Comparison of ENCODE assay signal across 8 cellular contexts in genomic region chr19:3369337-3370213, GRCh38. TPM values are rescaled to one million over a fixed set of nuclear protein-coding genes. Genes with fewer than 3 reads are reported as not detected.
DNase-seq lines count a peak whose midpoint lies in the region; ATAC-seq and TF ChIP-seq lines count a peak whose summit lies in the region.

No MANE protein-coding gene starts in this region.

- in situ Hi-C loops in astrocyte of the spinal cord (cut with HindIII; ENCODE audit: low sequenced_read_pairs) = no loop called here

- H3K4me3 ChIP-seq in AG04449 (ENCODE audit: low read depth, low read length) (peak overlapping the region; percentile 81), HEK293 (ENCODE audit: low read depth, low read length) (no peak overlapping the region), astrocyte of the spinal cord (ENCODE audit: low read depth, low read length) (peak overlapping the region; percentile 79)

- peak overlapping the region in 2 of 6 donors; percentile 18 to 31 for H3K27ac Mint-ChIP-seq in immature natural killer cell

- CTCF ChIA-PET in AG04449 (lab: Yijun Ruan, JAX) (interaction anchor here (1.2 to 1.5 kb wide), 3 partner anchors 27 to 103 kb away, joined by 3 to 5 read pairs (median 4); no protein-coding TSS in a partner anchor), HEK293 (lab: Yijun Ruan, JAX) (interaction anchor here (0.6 to 0.7 kb wide), 3 partner anchors 60 to 223 kb away, joined by 3 to 4 read pairs (median 3); no protein-coding TSS in a partner anchor)

- H3K27ac ChIP-seq in HEK293 (ENCODE audit: extremely low read depth, low read depth, low read length) = no peak overlapping the region

- peaks cover 4 to 7% (median 4%) of the 10 kb centered on the region in 3 donors for H3K27me3 Mint-ChIP-seq in immature natural killer cell (ENCODE audit: low read depth in 3 of 3)

- no peaks in the 10 kb centered on the region; the same call in 1 of the 2 replicates for H3K4me1 ChIP-seq in HEK293 (ENCODE audit: control insufficient read depth, insufficient read depth, low read length)

- peaks cover 0 to 3% of the 10 kb centered on the region in 2 experiments; a peak in 1 of 3 replicates for H3K36me3 ChIP-seq in HEK293 (ENCODE audit: control insufficient read depth in 2 of 2, insufficient read depth in 1 of 2, low read length in 2 of 2)

- no peak for TF ChIP-seq CTCF in AG04449 (IDR thresholded peaks at IDR 0.05; ENCODE audit: insufficient read depth, low read length, missing control alignments)
- no peak for TF ChIP-seq CTCF in HEK293 (tag by site-specific recombination; IDR thresholded peaks at IDR 0.05)
- TF ChIP-seq CTCF in astrocyte of the spinal cord (IDR thresholded peaks at IDR 0.05; ENCODE audit: low read depth, low read length) = no peak

- H3K4me3 Mint-ChIP-seq in immature natural killer cell = peak overlapping the region in 4 of 5 donors; percentile 57 to 71 (median 64)

- H3K4me1 Mint-ChIP-seq in immature natural killer cell = peaks cover 8 to 25% of the 10 kb centered on the region in 2 donors

- POLR2A ChIA-PET in AG04449 (lab: Yijun Ruan, JAX) (interaction anchor here (0.5 to 0.8 kb wide), 2 partner anchors 9 to 81 kb away, joined by 3 read pairs; no protein-coding TSS in a partner anchor), HEK293 (lab: Yijun Ruan, JAX) (interaction anchor here (0.6 kb wide), 1 partner anchor 104 kb away, joined by 3 read pairs; no protein-coding TSS in a partner anchor)

- ATAC-seq in stimulated activated naive CD8-positive, alpha-beta T cell treated with anti-CD3 and anti-CD28 coated beads, Interleukin-15, Interleukin-2, amounts not matched to agents 100 U/mL and 50 U/mL, for 24 hours = peak; percentile 41
- ATAC-seq in HG03565 (IDR thresholded peaks at IDR 0.05; ENCODE audit: unreplicated experiment) = no peak
- ATAC-seq in HG03025 (IDR thresholded peaks at IDR 0.05; ENCODE audit: low FRiP score, unreplicated experiment) = no peak
- no peak for ATAC-seq in HG02610 (IDR thresholded peaks at IDR 0.05; ENCODE audit: unreplicated experiment)

- DNase-seq in AG04449 (ENCODE audit: low read depth, low spot score) (no peak), astrocyte of the spinal cord (ENCODE audit: low read depth, low spot score) (peak; percentile 73), immature natural killer cell (no peak)
- peak; percentile 36 for DNase-seq in stimulated activated naive CD8-positive, alpha-beta T cell treated with anti-CD3 and anti-CD28 coated beads, Interleukin-15, Interleukin-2, amounts not matched to agents 100 U/mL and 50 U/mL, for 24 hours

- H3K36me3 Mint-ChIP-seq in immature natural killer cell = peaks cover 0 to 5% (median 0%) of the 10 kb centered on the region in 3 donors

- no peaks in the 10 kb centered on the region for H3K9me3 Mint-ChIP-seq in immature natural killer cell

- no peaks in the 10 kb centered on the region for H3K9me3 ChIP-seq in HEK293 (ENCODE audit: control insufficient read depth, insufficient read depth, low read depth, low read length)

TF ChIP-seq in HEK293, 187 proteins besides CTCF, POLR2A, EP300 and RAD21:
- TF ChIP-seq IKZF3 (tag by site-specific recombination; IDR thresholded peaks at IDR 0.05) (peak; percentile 54; the same call in 1 of the 2 replicates), OVOL3 (tag by site-specific recombination; IDR thresholded peaks at IDR 0.05) (no peak), ZNF449 (tag by site-specific recombination; IDR thresholded peaks at IDR 0.05) (peak; percentile 67), HIC1 (tag by site-specific recombination; IDR thresholded peaks at IDR 0.05) (peak; percentile 71), ZNF416 (tag by site-specific recombination; IDR thresholded peaks at IDR 0.05) (no peak), PRDM1 (tag by site-specific recombination; IDR thresholded peaks at IDR 0.05) (peak; percentile 4; the same call in 1 of the 2 replicates), GLIS2 (tag by site-specific recombination; IDR thresholded peaks at IDR 0.05) (peak; percentile 45; the same call in 1 of the 2 replicates), ZNF596 (tag by site-specific recombination; IDR thresholded peaks at IDR 0.05) (peak; percentile 70; the same call in 1 of the 2 replicates), SP2 (tag by site-specific recombination; IDR thresholded peaks at IDR 0.05) (0 out of 2 replicates have a peak, but pooled peaks have one; percentile 7), ZNF837 (tag by site-specific recombination; IDR thresholded peaks at IDR 0.05) (no peak), GLI4 (tag by site-specific recombination; IDR thresholded peaks at IDR 0.05) (no peak)

RNA-seq across cellular contexts. Expression of gene NFIC, which starts 3.2 kb away (rescaled TPM):
- 10 to 100 TPM in 1 of 3 donors, 1 to 10 TPM in 1, not detected in 1; 2.8 to 13.3 TPM for polyA plus RNA-seq in immature natural killer cell

Comparison
In these comparisons a context has a peak if more than half of its experiments do, and no peak if none do; other contexts are left out.
1. DNase-seq: peak in astrocyte of the spinal cord (single experiment) and stimulated activated naive CD8-positive, alpha-beta T cell treated with anti-CD3 and anti-CD28 coated beads, Interleukin-15, Interleukin-2, amounts not matched to agents 100 U/mL and 50 U/mL, for 24 hours (single experiment); none in AG04449 (single experiment) and immature natural killer cell (0 of 3).